9 cellular contexts compared by ENCODE assay signal in the genomic region with DNA sequence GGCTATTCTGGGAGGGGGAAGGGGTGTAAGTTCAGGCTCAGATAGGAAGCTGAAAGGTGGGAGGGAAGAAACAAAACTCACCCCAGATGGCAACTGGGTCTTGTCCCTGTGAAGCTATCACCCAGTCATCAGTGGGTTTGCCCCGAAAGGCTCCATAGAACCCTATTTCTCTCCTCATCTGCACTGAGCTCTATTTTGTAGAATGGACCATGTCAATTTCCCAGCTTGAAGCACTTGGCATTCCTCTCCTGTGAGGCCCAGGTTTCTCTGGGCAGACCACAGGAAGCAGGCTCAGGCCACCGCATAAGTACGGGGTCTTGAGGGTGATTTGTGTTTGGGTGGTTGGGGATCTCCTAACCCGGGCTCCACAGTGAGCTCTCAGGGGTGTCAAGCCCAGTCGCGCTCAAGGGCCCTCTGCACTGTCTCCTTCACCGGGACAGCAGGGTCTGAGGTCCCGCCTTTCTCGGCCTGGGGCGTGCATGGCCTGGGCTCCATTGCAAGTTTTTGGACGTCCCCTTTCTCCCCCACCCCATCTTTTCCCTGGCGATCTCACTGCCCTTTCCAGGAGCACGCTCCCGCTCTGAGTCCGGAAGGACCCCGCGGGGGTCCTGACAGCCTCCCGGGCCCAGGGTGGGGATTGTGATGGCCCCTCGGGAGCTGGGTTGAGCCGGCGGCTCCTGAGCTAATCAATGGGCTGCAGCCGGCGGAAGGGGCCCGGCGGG. TPM values are rescaled to one million over a fixed set of nuclear protein-coding genes. Genes with fewer than 3 reads are reported as not detected.
DNase-seq lines count a peak whose midpoint lies in the region; ATAC-seq, FAIRE-seq and TF ChIP-seq lines count a peak whose summit lies in the region.
"Had no signal": no experiment of that assay in that cellular context is flagged by ENCODE, and none has a peak within 500 bp of the region (broad histone marks: within the 10 kb centered on the region; RNA-seq: fewer than 3 reads in every experiment).

No MANE protein-coding gene starts in this region.

- H2AFZ ChIP-seq in PC-3 (ENCODE audit: low read length): peak overlapping the region; percentile 97

- DNase-seq in PC-3: no peak
- DNase-seq in fibroblast of the aortic adventitia (ENCODE audit: low read depth): no peak
- no peak for DNase-seq in pancreas
- DNase-seq in H4 (ENCODE audit: low spot score): no peak
- no peak for DNase-seq in stimulated activated naive CD4-positive, alpha-beta T cell (lab: John Stamatoyannopoulos, UW)

- intact Hi-C loops in PC-3 (cut with micrococcal nuclease) (loop anchor here (5.0 kb wide), 3 partner anchors 88 to 183 kb away; partner anchors contain the start of gene SFXN5), pancreas (cut with DNase I) (loop anchor here in 2 of 3 donors (5.0 to 10.0 kb wide), 3 partner anchors 180 to 283 kb away; no protein-coding TSS in a partner anchor)

- H3K27ac ChIP-seq in BLaER1 treated with 17β-estradiol and CSF1 and Interleukin-3, amounts not matched to agents 10 nM and 100 nM: peak overlapping the region in 7 of 11 experiments; percentile 1 to 57 (median 27); a peak in 7 of 22 replicates
- H3K27ac ChIP-seq in PC-3 (ENCODE audit: low read length) (no peak overlapping the region), pancreas (no peak overlapping the region)

- POLR2A ChIA-PET in PC-3 (lab: Charles Lee; ENCODE audit: unreplicated experiment): no interaction called here

- H3K9me3 ChIP-seq in BLaER1 treated with 17β-estradiol and CSF1 and Interleukin-3, amounts not matched to agents 10 nM and 100 nM (replicated peaks in 1 of 11): no peaks in the 10 kb centered on the region
- H3K9me3 ChIP-seq in PC-3 (ENCODE audit: low read length) (no peaks in the 10 kb centered on the region), pancreas (no peaks in the 10 kb centered on the region)

- H3K36me3 ChIP-seq in BLaER1 treated with 17β-estradiol and CSF1 and Interleukin-3, amounts not matched to agents 10 nM and 100 nM: no peaks in the 10 kb centered on the region
- no peaks in the 10 kb centered on the region for H3K36me3 ChIP-seq in PC-3 (ENCODE audit: low read depth, low read length)
- H3K36me3 ChIP-seq in pancreas: no peaks in the 10 kb centered on the region

- no peak for FAIRE-seq in pancreas (lab: Jason Lieb, UNC)

- peak overlapping the region; percentile 53 to 76 (median 67) for H3K9ac ChIP-seq in BLaER1 treated with 17β-estradiol and CSF1 and Interleukin-3, amounts not matched to agents 10 nM and 100 nM
- H3K9ac ChIP-seq in PC-3 (ENCODE audit: low read length): peak overlapping the region; percentile 46; the same call in 1 of the 2 replicates

- ATAC-seq in PC-3: no peak
- no peak for ATAC-seq in pancreas
- ATAC-seq in HG03039 (IDR thresholded peaks at IDR 0.05; ENCODE audit: unreplicated experiment): no peak
- ATAC-seq in GM21825 (IDR thresholded peaks at IDR 0.05; ENCODE audit: unreplicated experiment): no peak

- peaks cover 11 to 28% (median 23%) of the 10 kb centered on the region in 10 experiments; a peak in 19 of 20 replicates for H3K4me1 ChIP-seq in BLaER1 treated with 17β-estradiol and CSF1 and Interleukin-3, amounts not matched to agents 10 nM and 100 nM
- peaks cover 22% of the 10 kb centered on the region for H3K4me1 ChIP-seq in PC-3 (ENCODE audit: insufficient read depth, low read length)
- peaks cover 0 to 16% (median 4%) of the 10 kb centered on the region in 3 donors for H3K4me1 ChIP-seq in pancreas

- peaks cover 24 to 43% (median 36%) of the 10 kb centered on the region in 11 experiments for H3K27me3 ChIP-seq in BLaER1 treated with 17β-estradiol and CSF1 and Interleukin-3, amounts not matched to agents 10 nM and 100 nM
- H3K27me3 ChIP-seq in PC-3 (ENCODE audit: low read length) (peaks cover 22% of the 10 kb centered on the region), pancreas (no peaks in the 10 kb centered on the region)

- H3K9me2 ChIP-seq in PC-3 (replicated peaks; ENCODE audit: low read length): no peaks in the 10 kb centered on the region

- peak overlapping the region; percentile 84 to 98 (median 92) for H3K4me2 ChIP-seq in BLaER1 treated with 17β-estradiol and CSF1 and Interleukin-3, amounts not matched to agents 10 nM and 100 nM
- H3K4me2 ChIP-seq in PC-3 (ENCODE audit: low read length): peak overlapping the region; percentile 97

- 33 to 36% methylated on average over 25 of the region's 25 CpGs for WGBS in pancreas, 2 donors

- TF ChIP-seq CTCF in PC-3 (conservative IDR thresholded peaks at IDR 0.05; ENCODE audit: low read depth, low read length) (no peak), fibroblast of the aortic adventitia (IDR thresholded peaks at IDR 0.05; ENCODE audit: insufficient read depth, low read length) (no peak), pancreas (IDR thresholded peaks at IDR 0.05) (no peak)

- peaks cover 0 to 6% (median 0%) of the 10 kb centered on the region in 11 experiments; a peak in 1 of 22 replicates for H4K20me1 ChIP-seq in BLaER1 treated with 17β-estradiol and CSF1 and Interleukin-3, amounts not matched to agents 10 nM and 100 nM
- H4K20me1 ChIP-seq in PC-3 (ENCODE audit: low read length): no peaks in the 10 kb centered on the region

- peak overlapping the region; percentile 48 to 75 (median 60) for H3K4me3 ChIP-seq in BLaER1 treated with 17β-estradiol and CSF1 and Interleukin-3, amounts not matched to agents 10 nM and 100 nM
- H3K4me3 ChIP-seq in PC-3 (ENCODE audit: low read length) (peak overlapping the region; percentile 75), fibroblast of the aortic adventitia (ENCODE audit: low read depth, low read length) (peak overlapping the region; percentile 31), pancreas (peak overlapping the region; percentile 13 to 61 (median 32))

- no peaks in the 10 kb centered on the region for H3K79me2 ChIP-seq in PC-3 (ENCODE audit: low read length)

- no peaks in the 10 kb centered on the region for H3F3A ChIP-seq in PC-3 (ENCODE audit: low read length, unreplicated experiment)

- CTCF ChIA-PET in PC-3 (lab: Charles Lee): no interaction called here

- BruUV-seq in PC-3 (replicated peaks; lab: Mats Ljungman, UMichigan): no TSS peak

RNA-seq across cellular contexts. Expression of gene NOTO, which starts 27.3 kb away (rescaled TPM):
- total RNA-seq in PC-3 (2014; rRNA removed) (0.07 TPM in 1 of 2 replicates, not detected in the other), fibroblast of the aortic adventitia (ENCODE audit: low replicate concordance) (not detected in 2 replicates), pancreas (not detected)
- not detected for polyA plus RNA-seq in pancreas
- not detected in 2 replicates for total RNA-seq in H4 (2014; rRNA removed; shearing (Covaris generic))
- total RNA-seq: renal cortical epithelial cell had no signal

RNA-seq across cellular contexts. Expression of gene SMYD5, which starts 38.9 kb away (rescaled TPM):
- total RNA-seq in PC-3 (2014; rRNA removed): 47.1 and 49.4 TPM in 2 replicates
- total RNA-seq in fibroblast of the aortic adventitia (ENCODE audit: low replicate concordance): 15.0 and 21.1 TPM in 2 replicates
- total RNA-seq in pancreas: 10 to 100 TPM in 4 of 6 donors, 1 to 10 TPM in 2; 8.7 to 13.7 (median 11.5) TPM
- polyA plus RNA-seq in pancreas: 10 to 100 TPM; 17.0 to 19.6 TPM
- 24.6 and 30.0 TPM in 2 replicates for total RNA-seq in H4 (2014; rRNA removed; shearing (Covaris generic))

RNA-seq across cellular contexts. Expression of gene PRADC1, which starts 57.9 kb away (rescaled TPM):
- total RNA-seq in PC-3 (2014; rRNA removed) (62.5 and 65.7 TPM in 2 replicates), fibroblast of the aortic adventitia (ENCODE audit: low replicate concordance) (8.6 and 15.0 TPM in 2 replicates), pancreas (10 to 100 TPM; 10.5 to 16.7 (median 13.2) TPM)
- 10 to 100 TPM; 19.1 to 20.9 TPM for polyA plus RNA-seq in pancreas
- 26.6 and 49.4 TPM in 2 replicates for total RNA-seq in H4 (2014; rRNA removed; shearing (Covaris generic))

RNA-seq across cellular contexts. Expression of gene CCT7, which starts 59.0 kb away (rescaled TPM):
- 517 and 538 TPM in 2 replicates for total RNA-seq in PC-3 (2014; rRNA removed)
- 195 and 196 TPM in 2 replicates for total RNA-seq in fibroblast of the aortic adventitia (ENCODE audit: low replicate concordance)
- 100 to 1,000 TPM in 4 of 6 donors, 10 to 100 TPM in 2; 91.8 to 141 (median 118) TPM for total RNA-seq in pancreas
- polyA plus RNA-seq in pancreas: 10 to 100 TPM; 72.7 to 92.2 TPM
- 534 and 543 TPM in 2 replicates for total RNA-seq in H4 (2014; rRNA removed; shearing (Covaris generic))

Comparison
In these comparisons a context has a peak if more than half of its experiments do, and no peak if none do; other contexts are left out.
1. H3K27ac ChIP-seq: peak in BLaER1 treated with 17β-estradiol and CSF1 and Interleukin-3, amounts not matched to agents 10 nM and 100 nM (7 of 11); none in PC-3 (single experiment) and pancreas (0 of 4).
2. Peak in every context shown above with its lines, with median percentiles within 50 percentile points of each other: H3K4me3 ChIP-seq.